Comparison of ENCODE assay signal across 18 cellular contexts in the genomic region with DNA sequence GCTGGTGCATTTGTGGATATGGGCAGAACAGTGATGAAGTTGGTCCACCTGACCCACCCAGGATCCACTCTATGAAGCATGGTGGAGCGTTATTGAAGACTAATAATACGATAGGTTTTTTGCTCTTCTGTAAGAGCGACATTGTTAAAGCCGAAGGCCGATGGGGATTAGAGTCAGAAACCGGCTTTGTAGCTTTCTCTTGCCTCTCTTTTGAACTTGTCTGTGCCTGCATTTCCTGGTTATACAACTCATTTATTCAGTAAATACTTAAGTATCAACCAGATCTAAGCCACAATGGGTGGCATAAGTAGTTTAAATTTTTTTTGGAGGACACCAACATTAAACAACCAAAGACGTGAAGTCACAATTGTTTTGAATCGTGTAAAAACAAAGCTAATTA.
"Had no signal": no experiment of that assay in that cellular context is flagged by ENCODE, and none has a peak within 500 bp of the region (broad histone marks: within the 10 kb centered on the region; RNA-seq: fewer than 3 reads in every experiment).

No MANE protein-coding gene starts in this region.

- ATAC-seq: Panc1 had no signal

- H3K9ac ChIP-seq: SK-N-SH had no signal

- H3K27ac ChIP-seq: RWPE1 had no signal

- H3K9me3 ChIP-seq: MG63, SK-N-SH had no signal

- H3K36me3 ChIP-seq: MG63 had no signal

- H3K4me2 ChIP-seq: SK-N-SH had no signal

- DNase-seq: KBM-7, MG63, NCI-H1092, NCI-H1105 treated with DMSO at 0.1 percent for 48 hours, NCI-H1417 treated with DMSO at 0.1 percent for 48 hours, NCI-H146, NCI-H1694 treated with DMSO at 0.1 percent for 48 hours, NCI-H1930, NCI-H2081, NCI-H2107, NCI-H2227 treated with DMSO at 0.1 percent for 48 hours, NCI-H524, NCI-H526 treated with DMSO at 0.1 percent for 48 hours, NCI-H774, SHP77, SK-N-SH had no signal

- H3K4me3 ChIP-seq: MG63 had no signal

- H3K27me3 ChIP-seq: MG63 had no signal
